ENCODE assay signal across 18 cellular contexts in the genomic region with DNA sequence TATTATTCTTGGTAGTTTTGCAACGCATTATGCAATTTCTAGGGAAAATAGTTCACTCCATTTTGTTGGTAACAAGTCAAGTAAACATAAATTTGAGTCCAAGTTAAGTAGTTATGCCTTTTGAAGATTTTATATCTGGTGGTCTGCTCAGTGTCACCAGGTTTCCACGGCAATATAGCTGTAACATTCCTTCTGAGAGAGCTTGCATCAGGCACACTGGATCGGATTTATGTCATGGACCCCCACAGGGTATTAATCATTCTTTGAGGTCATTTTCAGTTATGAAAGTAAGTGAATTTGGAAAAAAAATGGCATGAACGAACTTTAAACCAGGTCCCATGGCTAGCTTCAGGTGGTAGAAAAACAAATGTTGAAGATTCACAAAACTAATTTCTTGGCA.
"Had no signal": no experiment of that assay in that cellular context is flagged by ENCODE, and none has a peak within 500 bp of the region (broad histone marks: within the 10 kb centered on the region; RNA-seq: fewer than 3 reads in every experiment).

No MANE protein-coding gene starts in this region.

- ATAC-seq: activated CD4-positive, alpha-beta T cell treated with anti-CD3 and anti-CD28 coated beads for 36 hours; activated CD8-positive, alpha-beta memory T cell treated with anti-CD3 and anti-CD28 coated beads, Interleukin-2, amount 10 ng/mL, durations not matched to agents 7 days and 5 days; right lobe of liver; T-helper 17 cell had no signal

- H3K36me3 ChIP-seq: adrenal gland, prostate gland, right lobe of liver, stomach, thoracic aorta, vagina had no signal

- H3K9me3 ChIP-seq: adrenal gland, prostate gland, right lobe of liver, stomach, thoracic aorta, vagina had no signal

- H3K4me1 ChIP-seq: adrenal gland, prostate gland, right lobe of liver, stomach, vagina had no signal

- H3K27me3 ChIP-seq: adrenal gland, right lobe of liver, stomach, vagina had no signal

- H3K4me3 ChIP-seq: adrenal gland, prostate gland, right lobe of liver, stomach, thoracic aorta, vagina had no signal

- DNase-seq: activated CD4-positive, alpha-beta memory T cell treated with anti-CD3 and anti-CD28 coated beads for 36 hours; activated CD4-positive, alpha-beta T cell treated with anti-CD3 and anti-CD28 coated beads for 36 hours; activated CD8-positive, alpha-beta memory T cell treated with anti-CD3 and anti-CD28 coated beads, Interleukin-2, amount 10 ng/mL, durations not matched to agents 7 days and 5 days; activated naive CD4-positive, alpha-beta T cell treated with anti-CD3 and anti-CD28 coated beads, Interleukin-2, amount 10 ng/mL, durations not matched to agents 7 days and 5 days; activated T-cell treated with anti-CD3 and anti-CD28 coated beads, Interleukin-2, amount 50 U/mL, for 24 hours; adrenal gland; cerebellar nuclear complex; effector memory CD4-positive, alpha-beta T cell; hippocampal formation; nephron progenitor cell; occipital lobe; right lobe of liver; stimulated activated CD4-positive, alpha-beta T cell treated with anti-CD3 and anti-CD28 coated beads, Interleukin-1b, Interleukin-23, amount 100 ng/mL, for 48 hours; stomach; T-helper 17 cell had no signal

- H3K27ac ChIP-seq: adrenal gland, prostate gland, right lobe of liver, stomach, thoracic aorta, vagina had no signal
